Comparison of ENCODE assay signal across 10 cellular contexts in the genomic region with DNA sequence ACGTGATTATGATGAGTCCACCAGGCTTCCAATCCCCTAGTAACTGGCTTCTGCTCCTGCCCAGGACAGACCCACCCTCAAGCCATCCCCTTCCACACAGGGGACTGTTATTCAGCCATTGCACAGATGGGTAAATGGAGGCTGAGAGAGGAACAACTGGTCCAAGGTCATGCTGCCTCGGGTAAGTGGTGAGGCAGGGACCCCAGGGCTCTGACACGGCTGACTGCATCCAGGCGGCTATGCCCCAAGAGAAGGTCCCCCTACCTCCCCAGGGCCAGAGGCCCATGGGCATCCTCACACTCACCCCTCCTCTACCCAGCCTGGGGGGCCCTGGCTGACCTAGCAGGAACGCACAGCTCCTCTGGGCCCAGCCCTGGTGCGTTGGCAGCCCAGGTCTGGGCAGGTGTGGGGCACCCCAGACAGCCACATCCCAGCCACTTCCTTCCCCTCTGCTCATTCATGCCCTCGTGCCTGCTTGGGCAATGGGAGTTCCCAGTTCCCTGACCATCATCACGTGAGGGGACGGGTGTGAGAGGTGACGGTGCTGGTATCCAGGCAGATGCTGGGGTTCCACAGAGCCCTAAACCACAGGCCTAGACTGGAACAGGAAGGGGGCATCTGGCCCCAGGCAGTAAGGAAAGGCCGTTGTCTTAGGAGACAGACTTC. TPM values are rescaled to one million over a fixed set of nuclear protein-coding genes. Genes with fewer than 3 reads are reported as not detected.
A peak's percentile ranks its signal among the peaks of the same experiment; 100 is the strongest.
DNase-seq lines count a peak whose midpoint lies in the region; ATAC-seq and TF ChIP-seq lines count a peak whose summit lies in the region.
"Had no signal": no experiment of that assay in that cellular context is flagged by ENCODE, and none has a peak within 500 bp of the region (broad histone marks: within the 10 kb centered on the region; RNA-seq: fewer than 3 reads in every experiment).

No MANE protein-coding gene starts in this region.

- H4K20me1 ChIP-seq in Karpas-422 (ENCODE audit: insufficient read depth, low read depth, low read length) (peaks cover 62% of the 10 kb centered on the region), GM23248 (ENCODE audit: insufficient read depth) (no peaks in the 10 kb centered on the region; the same call in 1 of the 2 replicates)

- TF ChIP-seq CTCF in RWPE2 (IDR thresholded peaks at IDR 0.05; ENCODE audit: poor library complexity, severe bottlenecking): no peak
- TF ChIP-seq CTCF in esophagus squamous epithelium (IDR thresholded peaks at IDR 0.05): no peak
- TF ChIP-seq CTCF in parathyroid adenoma (IDR thresholded peaks at IDR 0.05): no peak

- H3K27me3 ChIP-seq in RWPE2 (ENCODE audit: insufficient read depth, poor library complexity, severe bottlenecking): no peaks in the 10 kb centered on the region
- no peaks in the 10 kb centered on the region for H3K27me3 ChIP-seq in esophagus squamous epithelium
- no peaks in the 10 kb centered on the region for H3K27me3 ChIP-seq in parathyroid adenoma (ENCODE audit: control insufficient read depth, insufficient read depth, low read length)
- H3K27me3 ChIP-seq in Karpas-422 (ENCODE audit: low read length): no peaks in the 10 kb centered on the region
- no peaks in the 10 kb centered on the region for H3K27me3 ChIP-seq in GM23248 (replicated peaks; ENCODE audit: insufficient read depth)

- H3K4me1 ChIP-seq in RWPE2 (ENCODE audit: insufficient read depth, poor library complexity, severe bottlenecking) (no peaks in the 10 kb centered on the region), esophagus squamous epithelium (peaks cover 54 to 57% (median 56%) of the 10 kb centered on the region in 3 donors), parathyroid adenoma (peaks cover 19% of the 10 kb centered on the region), Karpas-422 (ENCODE audit: low read length) (peaks cover 42% of the 10 kb centered on the region), GM23248 (ENCODE audit: insufficient read depth) (peaks cover 20% of the 10 kb centered on the region; the same call in 1 of the 2 replicates)

- ATAC-seq in RWPE2 (ENCODE audit: low read depth) (no peak), GM21360 (IDR thresholded peaks at IDR 0.05; ENCODE audit: unreplicated experiment) (no peak)

- 65 to 70% methylated on average over 2 to 3 of the region's 11 CpGs for WGBS in esophagus squamous epithelium, 2 donors
- WGBS in GM23248 (ENCODE audit: low coverage in 1 of 2, low lambda C conversion rate in 2 of 2, missing lambda C conversion rate in 2 of 2), 2 experiments: 87% methylated on average over 11 of the region's 11 CpGs

- H3F3A ChIP-seq in GM23248 (ENCODE audit: insufficient read depth): no peaks in the 10 kb centered on the region

- no peak overlapping the region for H2AFZ ChIP-seq in parathyroid adenoma
- H2AFZ ChIP-seq in Karpas-422 (ENCODE audit: low read length): no peak overlapping the region
- no peak overlapping the region for H2AFZ ChIP-seq in GM23248

- H3K36me3 ChIP-seq in RWPE2 (ENCODE audit: low read depth) (peaks cover 21% of the 10 kb centered on the region), esophagus squamous epithelium (peaks cover 27 to 59% (median 32%) of the 10 kb centered on the region in 3 donors), parathyroid adenoma (ENCODE audit: control insufficient read depth, insufficient read depth, low read length) (no peaks in the 10 kb centered on the region), Karpas-422 (ENCODE audit: insufficient read depth, low read length) (peaks cover 16% of the 10 kb centered on the region; the same call in 1 of the 2 replicates), GM23248 (ENCODE audit: low read depth) (peaks cover 6% of the 10 kb centered on the region; the same call in 1 of the 2 replicates)

- H3K9ac ChIP-seq in parathyroid adenoma: no peak overlapping the region
- no peak overlapping the region for H3K9ac ChIP-seq in Karpas-422 (ENCODE audit: low read length)
- H3K9ac ChIP-seq in GM23248: no peak overlapping the region

- H3K9me2 ChIP-seq in Karpas-422 (replicated peaks; ENCODE audit: insufficient read depth, low read length): no peaks in the 10 kb centered on the region
- no peaks in the 10 kb centered on the region for H3K9me2 ChIP-seq in GM23248 (ENCODE audit: insufficient read depth)

- peak in 1 of 4 donors; percentile 2 for TF ChIP-seq POLR2A in esophagus squamous epithelium (IDR thresholded peaks at IDR 0.05)

- DNase-seq in COLO668 (lab: John Stamatoyannopoulos, UW; ENCODE audit: unreplicated experiment) (peak; percentile 15), RWPE2 (ENCODE audit: low spot score) (peak; percentile 47), esophagus squamous epithelium (lab: John Stamatoyannopoulos, UW) (no peak), Karpas-422 (no peak), GM23248 (no peak)
- DNase-seq in stimulated activated CD8-positive, alpha-beta memory T cell treated with anti-CD3 and anti-CD28 coated beads, Interleukin-4, amount 100 ng/mL, for 48 hours: no peak
- DNase-seq: mesendoderm had no signal

- H3K79me2 ChIP-seq in parathyroid adenoma (peaks cover 17% of the 10 kb centered on the region), Karpas-422 (ENCODE audit: low read length) (peaks cover 59% of the 10 kb centered on the region), GM23248 (ENCODE audit: insufficient read depth) (peaks cover 60% of the 10 kb centered on the region)

- H3K4me3 ChIP-seq in RWPE2 (ENCODE audit: severe bottlenecking) (no peak overlapping the region), esophagus squamous epithelium (no peak overlapping the region), parathyroid adenoma (ENCODE audit: low read depth, low read length) (no peak overlapping the region), Karpas-422 (ENCODE audit: low read length) (no peak overlapping the region), GM23248 (no peak overlapping the region)

- in situ Hi-C loops in GM23248 (cut with MboI): no loop called here

- intact Hi-C loops in esophagus squamous epithelium (cut with DNase I): no loop called here

- H3K27ac ChIP-seq in RWPE2 (ENCODE audit: poor library complexity, severe bottlenecking): no peak overlapping the region
- peak overlapping the region; percentile 55 to 97 (median 95) for H3K27ac ChIP-seq in esophagus squamous epithelium
- peak overlapping the region; percentile 77 for H3K27ac ChIP-seq in parathyroid adenoma
- H3K27ac ChIP-seq in Karpas-422 (ENCODE audit: low read length): no peak overlapping the region
- H3K27ac ChIP-seq in GM23248: no peak overlapping the region

- no peak overlapping the region for H3K4me2 ChIP-seq in parathyroid adenoma (ENCODE audit: low read length)
- no peak overlapping the region for H3K4me2 ChIP-seq in Karpas-422 (ENCODE audit: low read depth, low read length, poor library complexity, severe bottlenecking)
- no peak overlapping the region for H3K4me2 ChIP-seq in GM23248 (ENCODE audit: unreplicated experiment)

- H3K9me3 ChIP-seq in RWPE2 (ENCODE audit: severe bottlenecking) (no peaks in the 10 kb centered on the region), esophagus squamous epithelium (no peaks in the 10 kb centered on the region), parathyroid adenoma (ENCODE audit: control insufficient read depth, low read length) (no peaks in the 10 kb centered on the region), Karpas-422 (ENCODE audit: low read length) (no peaks in the 10 kb centered on the region), GM23248 (ENCODE audit: low read depth) (no peaks in the 10 kb centered on the region)

RNA-seq across cellular contexts. Expression of a gene that starts 8.5 kb away (rescaled TPM):
- total RNA-seq in esophagus squamous epithelium: 10 to 100 TPM; 53.4 to 71.1 (median 55.3) TPM
- total RNA-seq in Karpas-422 (2014; rRNA removed; shearing (Covaris generic); ENCODE audit: low replicate concordance): 69.2 and 99.2 TPM in 2 replicates
- total RNA-seq in GM23248 (2014; rRNA removed; shearing (Covaris generic)): 21.7 and 51.7 TPM in 2 replicates
- polyA plus RNA-seq in GM23248 (2016; fragmentation: Nextera tagmentation; extraction: Ambion mirVana): 8.5 and 8.9 TPM in 2 replicates

RNA-seq across cellular contexts. Expression of a gene that starts 50.7 kb away (rescaled TPM):
- total RNA-seq in esophagus squamous epithelium: 1 to 10 TPM; 1.9 to 7.6 (median 3.5) TPM
- total RNA-seq in Karpas-422 (2014; rRNA removed; shearing (Covaris generic); ENCODE audit: low replicate concordance): 0.19 and 1.9 TPM in 2 replicates
- 0.22 TPM in 1 of 2 replicates, not detected in the other for total RNA-seq in GM23248 (2014; rRNA removed; shearing (Covaris generic))
- 0.13 TPM in 1 of 2 replicates, not detected in the other for polyA plus RNA-seq in GM23248 (2016; fragmentation: Nextera tagmentation; extraction: Ambion mirVana)

RNA-seq across cellular contexts. Expression of a gene that starts 51.2 kb away (rescaled TPM):
- 1 to 10 TPM; 3.0 to 8.8 (median 3.8) TPM for total RNA-seq in esophagus squamous epithelium
- 5.2 TPM in 2 replicates for total RNA-seq in Karpas-422 (2014; rRNA removed; shearing (Covaris generic); ENCODE audit: low replicate concordance)
- 2.7 and 3.1 TPM in 2 replicates for total RNA-seq in GM23248 (2014; rRNA removed; shearing (Covaris generic))
- 0.95 and 1.3 TPM in 2 replicates for polyA plus RNA-seq in GM23248 (2016; fragmentation: Nextera tagmentation; extraction: Ambion mirVana)
- total RNA-seq: G401 had no signal

Comparison
In these comparisons a context has a peak if more than half of its experiments do, and no peak if none do; other contexts are left out.
1. DNase-seq: peak in COLO668 (single experiment) and RWPE2 (single experiment); none in esophagus squamous epithelium (single experiment), Karpas-422 (single experiment), stimulated activated CD8-positive, alpha-beta memory T cell treated with anti-CD3 and anti-CD28 coated beads, Interleukin-4, amount 100 ng/mL, for 48 hours (single experiment) and GM23248 (single experiment).
2. H3K27ac ChIP-seq: peak in esophagus squamous epithelium (4 of 4) and parathyroid adenoma (single experiment); none in RWPE2 (single experiment), Karpas-422 (single experiment) and GM23248 (single experiment).